8 cellular contexts compared by ENCODE assay signal in the genomic region with DNA sequence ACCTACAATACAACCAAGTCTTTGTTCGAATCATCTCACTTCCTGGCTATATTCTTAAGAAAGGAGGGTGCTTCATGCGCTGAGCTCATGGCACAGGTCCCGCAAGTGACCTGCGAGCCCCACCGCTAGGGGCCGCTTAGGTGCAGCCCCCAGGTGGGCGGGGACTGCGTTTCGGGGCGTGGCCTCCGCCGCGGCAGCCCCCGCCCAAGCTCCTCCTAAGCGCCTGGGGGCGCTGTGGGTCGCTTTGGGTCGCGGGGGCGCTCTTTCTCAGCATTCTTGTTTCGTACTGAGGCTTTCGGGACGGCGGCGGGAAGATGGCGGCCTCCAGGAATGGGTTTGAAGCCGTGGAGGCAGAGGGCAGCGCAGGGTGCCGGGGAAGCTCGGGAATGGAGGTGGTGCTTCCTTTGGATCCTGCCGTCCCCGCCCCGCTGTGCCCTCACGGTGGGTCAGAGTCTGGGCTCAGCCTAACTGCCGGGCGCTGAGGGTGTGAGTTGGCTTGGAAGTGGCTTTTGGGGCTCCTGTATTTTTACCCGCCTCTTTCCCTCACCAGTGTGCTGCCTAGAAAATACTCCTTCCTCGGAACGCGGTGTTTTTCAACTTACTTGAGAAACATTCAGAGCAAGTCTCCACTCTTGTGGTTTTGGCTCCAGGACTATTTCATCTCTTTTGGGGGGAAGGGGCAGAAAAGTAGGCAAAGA. TPM values are rescaled to one million over a fixed set of nuclear protein-coding genes. Genes with fewer than 3 reads are reported as not detected.
DNase-seq lines count a peak whose midpoint lies in the region; ATAC-seq and TF ChIP-seq lines count a peak whose summit lies in the region.

A gene with protein sequence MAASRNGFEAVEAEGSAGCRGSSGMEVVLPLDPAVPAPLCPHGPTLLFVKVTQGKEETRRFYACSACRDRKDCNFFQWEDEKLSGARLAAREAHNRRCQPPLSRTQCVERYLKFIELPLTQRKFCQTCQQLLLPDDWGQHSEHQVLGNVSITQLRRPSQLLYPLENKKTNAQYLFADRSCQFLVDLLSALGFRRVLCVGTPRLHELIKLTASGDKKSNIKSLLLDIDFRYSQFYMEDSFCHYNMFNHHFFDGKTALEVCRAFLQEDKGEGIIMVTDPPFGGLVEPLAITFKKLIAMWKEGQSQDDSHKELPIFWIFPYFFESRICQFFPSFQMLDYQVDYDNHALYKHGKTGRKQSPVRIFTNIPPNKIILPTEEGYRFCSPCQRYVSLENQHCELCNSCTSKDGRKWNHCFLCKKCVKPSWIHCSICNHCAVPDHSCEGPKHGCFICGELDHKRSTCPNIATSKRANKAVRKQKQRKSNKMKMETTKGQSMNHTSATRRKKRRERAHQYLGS (plus strand): TSS at position 279 of the 698 bp plus-strand sequence. CDS start 36 bp downstream, at position 315.

- intact Hi-C loops in heart left ventricle (cut with DNase I) (loop anchor here in 8 of 10 donors (1.0 to 10.0 kb wide), 11 partner anchors 64 to 730 kb away; partner anchors contain the start of genes PI4K2B (in 5 of the 8), SEPSECS (in 3 of the 8), ANAPC4 (in 2 of the 8) and DHX15 (in 2 of the 8)), posterior vena cava (cut with DNase I) (no loop called here), upper lobe of right lung (cut with DNase I) (no loop called here)

- peak; percentile 99 for TF ChIP-seq CTCF in GM12874 (IDR thresholded peaks at IDR 0.05; ENCODE audit: insufficient read depth, low read depth, low read length)
- TF ChIP-seq CTCF in heart left ventricle (IDR thresholded peaks at IDR 0.05), result peak; percentile 95 to 100 (median 99)
- peak; percentile 98 for TF ChIP-seq CTCF in upper lobe of right lung (IDR thresholded peaks at IDR 0.05)

- ATAC-seq in HG02763 (IDR thresholded peaks at IDR 0.05; ENCODE audit: unreplicated experiment), result peak; percentile 89
- ATAC-seq in heart left ventricle, result peak; percentile 97 to 99 (median 98)
- ATAC-seq in upper lobe of right lung, result peak; percentile 100

- WGBS in heart left ventricle, 4 donors, result 1% methylated on average over 21 to 40 of the region's 40 CpGs

- no peaks in the 10 kb centered on the region for H3K27me3 ChIP-seq in heart left ventricle
- H3K27me3 ChIP-seq in upper lobe of right lung, result no peaks in the 10 kb centered on the region

- H3K4me1 ChIP-seq in heart left ventricle (peaks cover 0 to 17% (median 9%) of the 10 kb centered on the region in 12 donors), upper lobe of right lung (peaks cover 9% of the 10 kb centered on the region)

- H3K9me3 ChIP-seq in heart left ventricle (no peaks in the 10 kb centered on the region), upper lobe of right lung (no peaks in the 10 kb centered on the region)

- DNase-seq in NCI-H1417 (lab: John Stamatoyannopoulos, UW) (peak; percentile 91 to 96 (median 94)), SW 1271 (lab: John Stamatoyannopoulos, UW) (peak; percentile 68 to 84), heart left ventricle (peak; percentile 89 to 95 (median 91)), posterior vena cava (ENCODE audit: low spot score) (peak; percentile 97), upper lobe of right lung (peak; percentile 95)
- DNase-seq in activated naive CD8-positive, alpha-beta T cell treated with anti-CD3 and anti-CD28 coated beads, Interleukin-2, amount 50 U/mL, for 16 hours (ENCODE audit: low read depth, low spot score), result peak; percentile 75

- peaks cover 0 to 32% (median 18%) of the 10 kb centered on the region in 9 donors for H3K36me3 ChIP-seq in heart left ventricle
- H3K36me3 ChIP-seq in upper lobe of right lung, result peaks cover 13% of the 10 kb centered on the region

- H3K27ac ChIP-seq in heart left ventricle (peak within 1 kb of the TSS in 11 of 12 donors; percentile 47 to 81 (median 69)), upper lobe of right lung (peak within 1 kb of the TSS; percentile 82)

- H3K4me3 ChIP-seq in heart left ventricle, result peak within 1 kb of the TSS; percentile 42 to 87 (median 78)
- H3K4me3 ChIP-seq in upper lobe of right lung, result peak within 1 kb of the TSS; percentile 77

- peak in 1 of 2 donors; percentile 54 for TF ChIP-seq POLR2A in heart left ventricle (IDR thresholded peaks at IDR 0.05)

RNA-seq across cellular contexts. Expression of the gene that starts here (rescaled TPM):
- total RNA-seq in heart left ventricle (1 to 10 TPM; 5.2 to 9.6 (median 7.7) TPM), posterior vena cava (1 to 10 TPM; 8.6 to 9.7 TPM), upper lobe of right lung (10.2 TPM)
- polyA plus RNA-seq in heart left ventricle, result 1 to 10 TPM; 5.2 to 6.9 TPM

Comparison
In these comparisons a context has a peak if more than half of its experiments do, and no peak if none do; other contexts are left out.
1. Peak in every context shown above with its lines: DNase-seq, ATAC-seq, H3K4me3 ChIP-seq and H3K27ac ChIP-seq.
2. intact Hi-C loops: an anchor here in heart left ventricle (1.0 to 10.0 kb wide); none called in posterior vena cava and upper lobe of right lung.